Comparison of ENCODE assay signal across 1 cellular context in the genomic region with DNA sequence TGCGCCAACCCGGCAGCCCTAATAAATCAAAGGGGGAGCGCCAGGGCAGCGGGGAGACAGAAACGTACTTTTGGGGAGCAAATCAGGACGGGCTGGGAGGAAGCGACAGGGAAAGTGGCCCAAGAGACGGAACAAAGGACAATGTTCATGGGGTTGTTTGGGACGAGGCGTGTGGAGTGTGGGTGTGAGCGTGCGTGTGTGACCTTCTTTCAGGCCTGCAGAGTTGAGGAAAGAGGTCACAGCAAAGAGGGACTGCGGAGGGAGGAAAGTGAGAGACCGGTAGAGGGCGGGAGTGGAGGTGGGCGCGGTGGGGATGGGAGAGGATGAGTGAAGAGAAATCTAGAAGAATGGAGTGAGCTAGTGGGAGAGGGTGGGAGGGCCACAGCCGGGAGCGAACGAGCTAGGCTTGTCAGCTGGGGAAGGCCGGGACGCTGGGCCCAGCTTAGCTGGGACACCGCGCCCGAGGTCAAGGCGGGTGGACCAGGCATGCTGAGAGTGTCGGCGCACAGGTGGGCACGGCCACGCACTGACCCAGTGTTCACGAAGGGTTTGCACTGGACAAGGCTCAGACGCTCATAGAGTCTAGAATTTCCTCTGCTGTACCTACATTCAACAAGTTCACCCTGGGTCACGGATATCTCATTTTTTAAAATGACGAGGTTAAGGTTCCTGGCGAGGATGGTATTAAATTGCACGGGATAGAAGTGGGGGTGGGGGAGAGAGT.
TF ChIP-seq lines count a peak whose summit lies in the region.

No MANE protein-coding gene starts in this region.

TF ChIP-seq in HepG2, 621 proteins besides CTCF, POLR2A, EP300 and RAD21 (continued from another document):
- TF ChIP-seq, protein P1, sequence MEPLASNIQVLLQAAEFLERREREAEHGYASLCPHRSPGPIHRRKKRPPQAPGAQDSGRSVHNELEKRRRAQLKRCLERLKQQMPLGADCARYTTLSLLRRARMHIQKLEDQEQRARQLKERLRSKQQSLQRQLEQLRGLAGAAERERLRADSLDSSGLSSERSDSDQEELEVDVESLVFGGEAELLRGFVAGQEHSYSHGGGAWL (CRISPR knock-in tag; IDR thresholded peaks at IDR 0.05) = no peak
